ENCODE assay signal across 1 cellular context in the genomic region with DNA sequence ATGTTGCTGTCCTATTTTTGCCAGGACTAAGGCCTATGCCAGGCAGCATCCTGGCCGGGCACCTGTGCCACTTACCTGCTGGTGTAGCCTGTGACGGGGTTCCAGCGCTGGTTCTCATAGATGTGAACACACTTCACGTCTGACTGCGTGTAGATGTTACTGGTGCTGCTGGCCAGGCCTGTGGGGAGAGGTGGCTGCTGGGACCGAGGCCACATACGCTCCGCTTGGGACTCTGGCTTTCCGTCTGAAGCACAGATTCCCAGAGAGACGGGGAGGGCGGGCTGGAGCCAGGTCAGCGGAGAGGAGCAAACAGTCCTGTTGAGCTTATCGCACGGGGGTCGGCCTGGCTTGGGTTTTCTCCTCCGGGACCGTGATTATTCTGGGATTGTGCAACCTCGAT.
TF ChIP-seq lines count a peak whose summit lies in the region.

No MANE protein-coding gene starts in this region.

TF ChIP-seq in H1, 55 proteins besides CTCF, POLR2A, EP300 and RAD21:
- TF ChIP-seq SP1 (IDR thresholded peaks at IDR 0.05; ENCODE audit: low read depth, low read length) (no peak), RFX5 (IDR thresholded peaks at IDR 0.05; ENCODE audit: borderline replicate concordance, low read depth, low read length) (no peak), NRF1 (IDR thresholded peaks at IDR 0.05; ENCODE audit: low read depth, low read length) (no peak), POU5F1 (IDR thresholded peaks at IDR 0.05; ENCODE audit: low read depth, low read length) (no peak), SRF (IDR thresholded peaks at IDR 0.05; ENCODE audit: low read depth, low read length) (no peak), CHD7 (IDR thresholded peaks at IDR 0.05; ENCODE audit: insufficient replicate concordance, low read length) (no peak), PHF8 (conservative IDR thresholded peaks at IDR 0.05; ENCODE audit: low read depth, low read length) (no peak), YY1 (IDR thresholded peaks at IDR 0.05; ENCODE audit: low read depth, low read length) (no peak), GABPA (IDR thresholded peaks at IDR 0.05; ENCODE audit: borderline replicate concordance, insufficient read depth, low read length) (no peak), TBP (IDR thresholded peaks at IDR 0.05; ENCODE audit: low read depth, low read length) (no peak), KDM4A (IDR thresholded peaks at IDR 0.05; ENCODE audit: low read depth, low read length, severe bottlenecking) (no peak), USF2 (IDR thresholded peaks at IDR 0.05; ENCODE audit: low read length) (no peak), ZNF274 (IDR thresholded peaks at IDR 0.05; ENCODE audit: borderline replicate concordance, extremely low read depth, low read length) (no peak), SUZ12 (IDR thresholded peaks at IDR 0.05; ENCODE audit: low read length) (no peak), SAP30 (IDR thresholded peaks at IDR 0.05; ENCODE audit: insufficient read depth, insufficient replicate concordance, low read length) (no peak), POLR2AphosphoS5 (IDR thresholded peaks at IDR 0.05; ENCODE audit: low read depth, low read length) (no peak), MAFK (IDR thresholded peaks at IDR 0.05; ENCODE audit: low read depth, low read length) (no peak)
- TF ChIP-seq, protein P1, sequence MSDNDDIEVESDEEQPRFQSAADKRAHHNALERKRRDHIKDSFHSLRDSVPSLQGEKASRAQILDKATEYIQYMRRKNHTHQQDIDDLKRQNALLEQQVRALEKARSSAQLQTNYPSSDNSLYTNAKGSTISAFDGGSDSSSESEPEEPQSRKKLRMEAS (IDR thresholded peaks at IDR 0.05): no peak
TF ChIP-seq in H1: peak in this region for 0.
